In the genomic region with DNA sequence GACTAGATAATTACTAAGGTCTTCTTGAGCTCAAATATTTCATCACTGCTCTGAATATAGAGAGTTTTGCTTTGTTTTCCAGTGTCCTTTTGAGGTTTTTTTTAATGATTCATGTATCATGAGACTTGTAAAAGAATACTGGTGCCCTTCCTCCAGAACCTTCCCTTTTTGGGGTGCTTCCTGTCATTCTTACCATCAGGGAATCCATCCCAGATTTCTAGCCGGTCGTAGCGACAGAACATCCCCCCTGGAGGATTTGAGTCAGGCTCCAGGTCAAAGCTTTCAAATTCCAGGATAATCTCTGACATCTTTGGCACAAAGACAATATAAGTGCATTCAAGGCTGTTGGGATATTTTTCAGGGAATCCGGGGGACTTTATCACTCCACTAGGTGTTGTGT, we compare ENCODE assay signal across 14 cellular contexts.
DNase-seq lines count a peak whose midpoint lies in the region; ATAC-seq and TF ChIP-seq lines count a peak whose summit lies in the region.
"Had no signal": no experiment of that assay in that cellular context is flagged by ENCODE, and none has a peak within 500 bp of the region (broad histone marks: within the 10 kb centered on the region; RNA-seq: fewer than 3 reads in every experiment).

No MANE protein-coding gene starts in this region.

- no peak for ATAC-seq in HG03097 (IDR thresholded peaks at IDR 0.05; ENCODE audit: low FRiP score, unreplicated experiment)

- H3K27me3 ChIP-seq in AG04450 (ENCODE audit: control insufficient read depth, insufficient read depth, low read length) (no peaks in the 10 kb centered on the region), HUES48 (ENCODE audit: control insufficient read depth, insufficient read depth, low read length) (no peaks in the 10 kb centered on the region), mesenchymal stem cell (ENCODE audit: control insufficient read depth in 1 of 2, insufficient read depth in 1 of 2, low read length in 2 of 2) (no peaks in the 10 kb centered on the region), H9 (ENCODE audit: insufficient read depth, low read length) (no peaks in the 10 kb centered on the region)
- H3K27me3 ChIP-seq: body of pancreas, neutrophil had no signal

- peak overlapping the region; percentile 60 for H4K8ac ChIP-seq in mesenchymal stem cell (ENCODE audit: low read length)
- H4K8ac ChIP-seq in H9 (replicated peaks; ENCODE audit: insufficient read length, low read depth, low read length) = no peak overlapping the region

- H3K4me3 ChIP-seq in AG04450 (ENCODE audit: low read depth, low read length) (no peak overlapping the region), HUES48 (ENCODE audit: low read depth, low read length) (no peak overlapping the region), cardiac fibroblast (replicated peaks in 1 of 2; ENCODE audit: low read depth in 2 of 2, low read length in 2 of 2) (no peak overlapping the region), mesenchymal stem cell (ENCODE audit: insufficient read depth in 1 of 2, low read depth in 1 of 2, low read length in 2 of 2) (peak overlapping the region in 1 of 2 experiments; percentile 4)
- H3K4me3 ChIP-seq: body of pancreas had no signal

- TF ChIP-seq CTCF in AG04450 (IDR thresholded peaks at IDR 0.05; ENCODE audit: low read depth, low read length) (no peak), cardiac fibroblast (IDR thresholded peaks at IDR 0.05; ENCODE audit: low read depth, low read length) (no peak), H9 (conservative IDR thresholded peaks at IDR 0.05) (no peak)

- no peak overlapping the region for H2AFZ ChIP-seq in mesenchymal stem cell (ENCODE audit: low read depth, low read length)
- no peak overlapping the region for H2AFZ ChIP-seq in H9 (ENCODE audit: low read length)

- H4K91ac ChIP-seq in mesenchymal stem cell (ENCODE audit: low read length) (no peak overlapping the region), H9 (ENCODE audit: insufficient read length, low read depth, low read length) (no peak overlapping the region)

- H4K20me1 ChIP-seq in H9 (ENCODE audit: control insufficient read depth, insufficient read depth, insufficient read length) = no peaks in the 10 kb centered on the region

- no peak overlapping the region for H4K5ac ChIP-seq in H9 (ENCODE audit: insufficient read length, low read depth, low read length)

- H3K4me3 Mint-ChIP-seq in H9 = no peak overlapping the region
- H3K4me3 Mint-ChIP-seq: activated B cell treated with CpG ODN at 0.5 μM for 24 hours had no signal

- no peaks in the 10 kb centered on the region; the same call in 1 of the 2 replicates for H3K27me3 Mint-ChIP-seq in H9 (ENCODE audit: low read depth)
- H3K27me3 Mint-ChIP-seq: activated B cell treated with CpG ODN at 0.5 μM for 24 hours had no signal

- H2BK20ac ChIP-seq in H9 (ENCODE audit: low read depth, low read length, poor library complexity, severe bottlenecking) = no peak overlapping the region

- no peaks in the 10 kb centered on the region for H3K23me2 ChIP-seq in H9 (ENCODE audit: insufficient read length, low read depth, low read length, poor library complexity, severe bottlenecking)

- POLR2A ChIA-PET in AG04450 (lab: Yijun Ruan, JAX) = interaction anchor here (0.6 to 1.7 kb wide), 6 partner anchors 10 to 120 kb away, joined by 3 to 14 read pairs (median 3); no protein-coding TSS in a partner anchor

- H2AK5ac ChIP-seq in mesenchymal stem cell (ENCODE audit: low read length, severe bottlenecking) = peak overlapping the region; percentile 99
- no peak overlapping the region for H2AK5ac ChIP-seq in H9 (ENCODE audit: insufficient read length, low read length)

- H2BK5ac ChIP-seq in mesenchymal stem cell (ENCODE audit: low read depth, low read length, poor library complexity, severe bottlenecking) = peak overlapping the region; percentile 100
- no peak overlapping the region for H2BK5ac ChIP-seq in H9 (ENCODE audit: insufficient read length, low read length)

- H2BK120ac ChIP-seq in mesenchymal stem cell (ENCODE audit: low read depth, low read length) (no peak overlapping the region), H9 (ENCODE audit: low read depth, low read length, poor library complexity, severe bottlenecking) (no peak overlapping the region)

- H3K4me1 ChIP-seq in HUES48 (ENCODE audit: control insufficient read depth, insufficient read depth, low read length) (no peaks in the 10 kb centered on the region; the same call in 1 of the 2 replicates), mesenchymal stem cell (ENCODE audit: control insufficient read depth, insufficient read depth, low read depth, low read length) (peaks cover 11% of the 10 kb centered on the region), H9 (ENCODE audit: insufficient read depth, low read length) (no peaks in the 10 kb centered on the region)

- H2BK12ac ChIP-seq in mesenchymal stem cell (ENCODE audit: low read length in 2 of 2) = no peak overlapping the region
- no peak overlapping the region for H2BK12ac ChIP-seq in H9 (ENCODE audit: insufficient read length, low read depth, low read length)

- WGBS in mesenchymal stem cell = 23% methylated on average over 3 of the region's 4 CpGs
- WGBS in H9 (ENCODE audit: extremely low coverage, insufficient read length, low lambda C conversion rate) = no CpG with 5 or more reads among the region's 4 CpGs

- intact Hi-C loops in head of caudate nucleus (cut with DNase I) = no loop called here

- H3K9me3 Mint-ChIP-seq in H9 = no peaks in the 10 kb centered on the region
- H3K9me3 Mint-ChIP-seq: activated B cell treated with CpG ODN at 0.5 μM for 24 hours had no signal

- H3K36me3 ChIP-seq in HUES48 (ENCODE audit: control insufficient read depth, insufficient read depth, low read length) = no peaks in the 10 kb centered on the region
- H3K36me3 ChIP-seq in mesenchymal stem cell (ENCODE audit: control insufficient read depth in 1 of 2, insufficient read depth in 2 of 2, low read depth in 1 of 2, low read length in 2 of 2) = peaks cover 23 to 89% of the 10 kb centered on the region in 2 experiments
- H3K36me3 ChIP-seq: neutrophil had no signal

- no peak overlapping the region for H3K27ac Mint-ChIP-seq in H9
- H3K27ac Mint-ChIP-seq: activated B cell treated with CpG ODN at 0.5 μM for 24 hours had no signal

- no peak overlapping the region for H3K18ac ChIP-seq in mesenchymal stem cell (ENCODE audit: low read depth in 1 of 2, low read length in 2 of 2)
- no peak overlapping the region for H3K18ac ChIP-seq in H9 (ENCODE audit: insufficient read length, low read depth, low read length)

- H3K56ac ChIP-seq in H9 (ENCODE audit: insufficient read length, low read depth, low read length) = no peak overlapping the region

- H3K79me2 ChIP-seq in H9 (ENCODE audit: insufficient read depth, low read length) = no peaks in the 10 kb centered on the region

- DNase-seq in AG04450 (ENCODE audit: low read depth, low spot score) (no peak), cardiac fibroblast (ENCODE audit: low read depth in 2 of 2) (peak; percentile 55 to 72), mesenchymal stem cell (peak; percentile 19), head of caudate nucleus (no peak), cerebellar nuclear complex (lab: John Stamatoyannopoulos, UW) (no peak), H9 (no peak)
- DNase-seq: activated B cell treated with CpG ODN at 0.5 μM for 24 hours, C1 segment of cervical spinal cord, erythroblast, islet precursor cell had no signal

- no peak overlapping the region for H3K23ac ChIP-seq in mesenchymal stem cell (ENCODE audit: low read length in 2 of 2)
- no peak overlapping the region for H3K23ac ChIP-seq in H9 (ENCODE audit: insufficient read length, low read depth, low read length)

- H2BK15ac ChIP-seq in mesenchymal stem cell (ENCODE audit: low read depth, poor library complexity, severe bottlenecking) (no peak overlapping the region), H9 (ENCODE audit: low read depth, low read length) (no peak overlapping the region)

- peaks cover 5% of the 10 kb centered on the region for H3K79me1 ChIP-seq in mesenchymal stem cell (replicated peaks; ENCODE audit: low read length, poor library complexity, severe bottlenecking)
- no peaks in the 10 kb centered on the region for H3K79me1 ChIP-seq in H9 (ENCODE audit: insufficient read depth, low read depth, low read length, poor library complexity, severe bottlenecking)

- peaks cover 10 to 12% of the 10 kb centered on the region in 2 experiments for H3K4me1 Mint-ChIP-seq in H9
- H3K4me1 Mint-ChIP-seq: activated B cell treated with CpG ODN at 0.5 μM for 24 hours had no signal

- H3K27ac ChIP-seq in AG04450 (ENCODE audit: low read depth, low read length) = peak overlapping the region; percentile 89
- H3K27ac ChIP-seq in HUES48 (ENCODE audit: low read depth, low read length) = peak overlapping the region; percentile 57
- peak overlapping the region; percentile 100 for H3K27ac ChIP-seq in mesenchymal stem cell (ENCODE audit: low read length, poor library complexity, severe bottlenecking)
- H3K27ac ChIP-seq in H9 (ENCODE audit: insufficient read length, low read depth, low read length) = no peak overlapping the region
- H3K27ac ChIP-seq: neutrophil had no signal

- CTCF ChIA-PET in AG04450 (lab: Charles Lee) = interaction anchor here (0.7 kb wide), 1 partner anchor 837 kb away, joined by 3 read pairs; no protein-coding TSS in a partner anchor

- H3K4ac ChIP-seq in mesenchymal stem cell (ENCODE audit: low read depth in 1 of 2, low read length in 2 of 2) (peak overlapping the region in 1 of 2 experiments; percentile 22), H9 (ENCODE audit: low read depth, low read length) (no peak overlapping the region)

- no peak overlapping the region for H3T11ph ChIP-seq in H9 (ENCODE audit: low read length)

- H3K9ac ChIP-seq in HUES48 (ENCODE audit: low read depth, low read length) (no peak overlapping the region), mesenchymal stem cell (ENCODE audit: low read length) (peak overlapping the region; percentile 80), H9 (ENCODE audit: extremely low read depth, insufficient read length, low read length) (no peak overlapping the region)

- H3K36me3 Mint-ChIP-seq in H9 (ENCODE audit: insufficient read depth in 1 of 3, low read depth in 3 of 3) = no peaks in the 10 kb centered on the region

- H3K9me3 ChIP-seq in AG04450 (ENCODE audit: control insufficient read depth, insufficient read depth, low read length) = no peaks in the 10 kb centered on the region
- H3K9me3 ChIP-seq in HUES48 (ENCODE audit: control insufficient read depth, insufficient read depth, low read length) = no peaks in the 10 kb centered on the region
- no peaks in the 10 kb centered on the region for H3K9me3 ChIP-seq in mesenchymal stem cell (ENCODE audit: control insufficient read depth, low read length)
- H3K9me3 ChIP-seq in H9 (ENCODE audit: control insufficient read depth, low read depth, low read length) = no peaks in the 10 kb centered on the region
- H3K9me3 ChIP-seq: body of pancreas, neutrophil had no signal

- H3K4me2 ChIP-seq in mesenchymal stem cell (ENCODE audit: low read length, poor library complexity, severe bottlenecking) (no peak overlapping the region), H9 (ENCODE audit: insufficient read depth, insufficient read length, low read length) (no peak overlapping the region)

- H3K14ac ChIP-seq in mesenchymal stem cell (ENCODE audit: low read length in 2 of 2) (no peak overlapping the region), H9 (ENCODE audit: insufficient read depth, low read length) (no peak overlapping the region)

Comparison
In these comparisons a context has a peak if more than half of its experiments do, and no peak if none do; other contexts are left out.
1. DNase-seq: peak in cardiac fibroblast (2 of 2) and mesenchymal stem cell (single experiment); none in AG04450 (single experiment), head of caudate nucleus (0 of 42), cerebellar nuclear complex (0 of 2) and H9 (single experiment).